ENCODE assay signal across 1 cellular context in the genomic region with DNA sequence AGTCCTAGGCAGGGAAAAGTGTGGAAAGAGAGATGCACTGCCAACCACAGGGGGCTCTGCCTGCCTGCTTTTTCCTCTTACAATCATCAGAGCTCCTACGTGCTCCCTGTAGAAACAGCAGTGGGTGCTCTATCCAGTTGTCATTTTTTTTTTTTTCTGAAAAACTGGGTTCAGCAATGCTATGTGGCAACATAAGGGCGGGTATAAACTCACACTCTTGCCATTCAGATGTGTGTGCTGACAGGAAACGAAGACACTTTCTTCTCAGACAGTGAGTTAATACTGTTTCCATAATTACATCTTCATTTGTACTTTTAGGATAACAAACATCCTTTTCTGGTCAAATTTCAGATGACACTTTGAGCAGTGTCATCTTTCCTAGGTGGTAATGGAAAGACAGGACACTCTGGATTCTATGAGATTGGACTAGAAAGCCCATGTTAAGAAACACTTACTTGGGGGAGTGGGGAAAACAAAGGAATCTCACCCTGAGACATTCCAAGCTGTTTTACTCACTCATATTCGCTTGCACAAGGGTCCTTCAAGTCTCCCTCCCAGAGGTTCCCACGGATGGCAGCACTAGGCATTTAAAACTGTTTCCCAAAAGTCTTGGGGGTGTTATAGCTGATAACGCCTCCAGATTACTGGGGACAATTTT.
TF ChIP-seq lines count a peak whose summit lies in the region.

No MANE protein-coding gene starts in this region.

TF ChIP-seq in HepG2, 621 proteins besides CTCF, POLR2A, EP300 and RAD21:
- TF ChIP-seq ZNF382 (CRISPR knock-in tag; IDR thresholded peaks at IDR 0.05; ENCODE audit: borderline replicate concordance) (no peak), ZNF263 (CRISPR knock-in tag; IDR thresholded peaks at IDR 0.05) (peak; percentile 68)
